ENCODE assay signal across 10 cellular contexts in the genomic region with DNA sequence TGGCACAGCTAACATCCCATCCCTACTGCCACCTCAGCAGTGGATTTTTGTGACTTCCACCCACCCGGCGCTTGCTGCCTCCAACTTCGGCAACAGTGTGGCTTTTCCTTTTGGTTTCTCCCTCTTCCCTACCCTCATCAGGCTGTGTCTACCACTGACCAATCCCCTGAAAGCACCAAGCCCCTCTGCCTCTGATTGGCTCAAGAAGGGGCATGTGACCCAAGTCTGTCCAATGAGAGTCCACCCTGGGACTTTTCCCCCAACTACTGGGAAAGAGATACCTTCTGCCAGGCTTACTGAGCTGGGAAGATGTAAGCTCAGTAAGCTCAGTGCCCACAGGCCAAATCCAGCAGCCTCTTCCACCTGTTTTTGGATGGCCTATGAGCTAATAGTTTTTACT. TPM values are rescaled to one million over a fixed set of nuclear protein-coding genes. Genes with fewer than 3 reads are reported as not detected.
DNase-seq lines count a peak whose midpoint lies in the region; ATAC-seq and TF ChIP-seq lines count a peak whose summit lies in the region.
"Had no signal": no experiment of that assay in that cellular context is flagged by ENCODE, and none has a peak within 500 bp of the region (broad histone marks: within the 10 kb centered on the region; RNA-seq: fewer than 3 reads in every experiment).

No MANE protein-coding gene starts in this region.

- no peak overlapping the region for H3K27ac ChIP-seq in mesenchymal stem cell (ENCODE audit: low read length, poor library complexity, severe bottlenecking)
- H3K27ac ChIP-seq: ovary, tibial artery had no signal

- H4K8ac ChIP-seq in mesenchymal stem cell (ENCODE audit: low read length) = no peak overlapping the region

- H2BK5ac ChIP-seq in mesenchymal stem cell (ENCODE audit: low read depth, low read length, poor library complexity, severe bottlenecking) = no peak overlapping the region

- no peaks in the 10 kb centered on the region for H3K27me3 ChIP-seq in mesenchymal stem cell (ENCODE audit: control insufficient read depth in 1 of 2, insufficient read depth in 1 of 2, low read length in 2 of 2)
- H3K27me3 ChIP-seq: ovary, tibial artery had no signal

- intact Hi-C loops in activated B cell treated with CpG ODN at 0.5 μM for 24 hours (cut with micrococcal nuclease) = no loop called here

- no peak overlapping the region for H2BK120ac ChIP-seq in mesenchymal stem cell (ENCODE audit: low read depth, low read length)

- peaks cover 73 to 82% of the 10 kb centered on the region in 2 experiments for H3K36me3 ChIP-seq in mesenchymal stem cell (ENCODE audit: control insufficient read depth in 1 of 2, insufficient read depth in 2 of 2, low read depth in 1 of 2, low read length in 2 of 2)
- H3K36me3 ChIP-seq: ovary had no signal

- no peak overlapping the region for H3K9ac ChIP-seq in mesenchymal stem cell (ENCODE audit: low read length)

- no peak overlapping the region for H2BK15ac ChIP-seq in mesenchymal stem cell (ENCODE audit: low read depth, poor library complexity, severe bottlenecking)

- no peak overlapping the region for H3K4me3 Mint-ChIP-seq in activated B cell treated with CpG ODN at 0.5 μM for 24 hours

- no peaks in the 10 kb centered on the region for H3K9me3 Mint-ChIP-seq in activated B cell treated with CpG ODN at 0.5 μM for 24 hours

- no peaks in the 10 kb centered on the region for H3K9me3 ChIP-seq in mesenchymal stem cell (ENCODE audit: control insufficient read depth, low read length)
- H3K9me3 ChIP-seq: Caco-2, ovary, tibial artery had no signal

- 98% methylated on average over 3 of the region's 3 CpGs for WGBS in mesenchymal stem cell

- H3K27me3 Mint-ChIP-seq in activated B cell treated with CpG ODN at 0.5 μM for 24 hours = no peaks in the 10 kb centered on the region

- POLR2A ChIA-PET in activated B cell treated with CpG ODN at 0.5 μM for 24 hours (lab: Charles Lee) = interaction anchor here (0.6 to 0.7 kb wide), 3 partner anchors 10 to 159 kb away, joined by 3 to 8 read pairs (median 5); no protein-coding TSS in a partner anchor

- no peak overlapping the region for H2AK5ac ChIP-seq in mesenchymal stem cell (ENCODE audit: low read length, severe bottlenecking)

- H3K18ac ChIP-seq in mesenchymal stem cell (ENCODE audit: low read depth in 1 of 2, low read length in 2 of 2) = no peak overlapping the region

- peaks cover 87% of the 10 kb centered on the region for H3K36me3 Mint-ChIP-seq in activated B cell treated with CpG ODN at 0.5 μM for 24 hours (ENCODE audit: low read depth)

- no peak overlapping the region for H3K4me3 ChIP-seq in Jurkat, Clone E6-1 (ENCODE audit: low read length)
- H3K4me3 ChIP-seq in mesenchymal stem cell (ENCODE audit: insufficient read depth in 1 of 2, low read depth in 1 of 2, low read length in 2 of 2) = no peak overlapping the region
- H3K4me3 ChIP-seq: ovary, tibial artery had no signal

- H3K4me2 ChIP-seq in mesenchymal stem cell (ENCODE audit: low read length, poor library complexity, severe bottlenecking) = no peak overlapping the region

- H2AFZ ChIP-seq in mesenchymal stem cell (ENCODE audit: low read depth, low read length) = no peak overlapping the region

- DNase-seq in EH (ENCODE audit: low read depth) (peak; percentile 21), activated B cell treated with CpG ODN at 0.5 μM for 24 hours (no peak), mesenchymal stem cell (peak; percentile 28), H4 (ENCODE audit: low spot score) (no peak), NCI-H524 treated with DMSO at 0.1 percent for 48 hours (lab: John Stamatoyannopoulos, UW) (no peak)
- DNase-seq in Jurkat, Clone E6-1 (ENCODE audit: low read depth, low spot score) = peak; percentile 21
- no peak for DNase-seq in stimulated activated CD4-positive, alpha-beta T cell treated with anti-CD3 and anti-CD28 coated beads, Interleukin-4, amount 100 ng/mL, for 1 hour
- DNase-seq: Caco-2, ovary, tibial artery had no signal

- peak; percentile 31 for ATAC-seq in activated B cell treated with CpG ODN at 0.5 μM for 24 hours (ENCODE audit: low read depth)

- H3K14ac ChIP-seq in mesenchymal stem cell (ENCODE audit: low read length in 2 of 2) = no peak overlapping the region

- CTCF ChIA-PET in activated B cell treated with CpG ODN at 0.5 μM for 24 hours (lab: Charles Lee) = no interaction called here

- H3K27ac Mint-ChIP-seq in activated B cell treated with CpG ODN at 0.5 μM for 24 hours = no peak overlapping the region

- peaks cover 53% of the 10 kb centered on the region for H3K79me1 ChIP-seq in mesenchymal stem cell (replicated peaks; ENCODE audit: low read length, poor library complexity, severe bottlenecking)

- TF ChIP-seq CTCF in activated B cell treated with CpG ODN at 0.5 μM for 24 hours (IDR thresholded peaks at IDR 0.05) = no peak

- H2BK12ac ChIP-seq in mesenchymal stem cell (ENCODE audit: low read length in 2 of 2) = no peak overlapping the region

- H3K4me1 ChIP-seq in mesenchymal stem cell (ENCODE audit: control insufficient read depth, insufficient read depth, low read depth, low read length) = peaks cover 12% of the 10 kb centered on the region
- H3K4me1 ChIP-seq: Caco-2 had no signal

- no peak overlapping the region for H3K23ac ChIP-seq in mesenchymal stem cell (ENCODE audit: low read length in 2 of 2)

- H3K4ac ChIP-seq in mesenchymal stem cell (ENCODE audit: low read depth in 1 of 2, low read length in 2 of 2) = no peak overlapping the region

- peaks cover 30% of the 10 kb centered on the region for H3K4me1 Mint-ChIP-seq in activated B cell treated with CpG ODN at 0.5 μM for 24 hours

- no peak overlapping the region for H4K91ac ChIP-seq in mesenchymal stem cell (ENCODE audit: low read length)

RNA-seq across cellular contexts. Expression of a gene that starts 5.8 kb away (rescaled TPM):
- 80.6 TPM for polyA plus RNA-seq in Jurkat, Clone E6-1 (2012; ENCODE audit: insufficient read depth, insufficient read length)
- 90.2 and 110 TPM in 2 replicates for total RNA-seq in activated B cell treated with CpG ODN at 0.5 μM for 24 hours
- polyA plus RNA-seq in mesenchymal stem cell (2013, experiment 1 of 2) = 67.8 TPM
- polyA plus RNA-seq in mesenchymal stem cell (2013, experiment 2 of 2) = 69.3 TPM
- total RNA-seq in H4 (2014; rRNA removed; shearing (Covaris generic)) = 290 and 299 TPM in 2 replicates

RNA-seq across cellular contexts. Expression of a gene that starts 6.8 kb away (rescaled TPM):
- 5.5 TPM for polyA plus RNA-seq in Jurkat, Clone E6-1 (2012; ENCODE audit: insufficient read depth, insufficient read length)
- total RNA-seq in activated B cell treated with CpG ODN at 0.5 μM for 24 hours = 3.1 and 4.0 TPM in 2 replicates
- 0.95 TPM for polyA plus RNA-seq in mesenchymal stem cell (2013, experiment 1 of 2)
- 0.93 TPM for polyA plus RNA-seq in mesenchymal stem cell (2013, experiment 2 of 2)
- total RNA-seq in H4 (2014; rRNA removed; shearing (Covaris generic)) = 6.8 and 11.2 TPM in 2 replicates

RNA-seq across cellular contexts. Expression of a gene that starts 26.1 kb away (rescaled TPM):
- polyA plus RNA-seq in Jurkat, Clone E6-1 (2012; ENCODE audit: insufficient read depth, insufficient read length) = 10.5 TPM
- 32.0 and 36.1 TPM in 2 replicates for total RNA-seq in activated B cell treated with CpG ODN at 0.5 μM for 24 hours
- 4.5 TPM for polyA plus RNA-seq in mesenchymal stem cell (2013, experiment 1 of 2)
- polyA plus RNA-seq in mesenchymal stem cell (2013, experiment 2 of 2) = 4.4 TPM
- total RNA-seq in H4 (2014; rRNA removed; shearing (Covaris generic)) = 4.2 and 4.8 TPM in 2 replicates

Comparison
In these comparisons a context has a peak if more than half of its experiments do, and no peak if none do; other contexts are left out.
1. DNase-seq: peak in EH (single experiment), Jurkat, Clone E6-1 (single experiment) and mesenchymal stem cell (single experiment); none in activated B cell treated with CpG ODN at 0.5 μM for 24 hours (single experiment), H4 (single experiment), stimulated activated CD4-positive, alpha-beta T cell treated with anti-CD3 and anti-CD28 coated beads, Interleukin-4, amount 100 ng/mL, for 1 hour (single experiment) and NCI-H524 treated with DMSO at 0.1 percent for 48 hours (single experiment).